Comparison of ENCODE assay signal across 15 cellular contexts in the genomic region with DNA sequence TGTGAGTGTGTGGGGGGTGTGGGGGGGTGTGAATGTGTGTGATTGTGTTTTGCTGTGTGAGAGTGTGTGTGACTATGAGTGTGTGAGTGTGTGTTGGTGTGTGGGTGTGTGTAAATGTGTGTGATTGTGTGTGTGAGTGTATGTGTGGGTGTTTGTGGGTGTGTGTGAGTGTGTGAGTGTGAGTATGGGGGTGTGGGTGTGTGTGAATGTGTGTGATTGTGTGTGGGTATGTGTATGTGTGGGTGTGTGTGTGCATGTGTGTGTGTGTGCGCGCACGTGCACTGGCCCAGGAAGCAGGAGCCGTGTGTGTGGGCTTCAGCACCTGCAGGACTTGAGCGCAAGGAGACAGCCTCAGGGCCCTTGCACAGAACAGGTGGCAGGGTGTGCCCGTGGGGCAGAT. TPM values are rescaled to one million over a fixed set of nuclear protein-coding genes. Genes with fewer than 3 reads are reported as not detected.
"Had no signal": no experiment of that assay in that cellular context is flagged by ENCODE, and none has a peak within 500 bp of the region (broad histone marks: within the 10 kb centered on the region; RNA-seq: fewer than 3 reads in every experiment).

No MANE protein-coding gene starts in this region.

RNA-seq across cellular contexts. Expression of gene GGTLC2, which starts 8.2 kb away (rescaled TPM):
- total RNA-seq: activated CD4-positive, alpha-beta T cell treated with anti-CD3 and anti-CD28 coated beads for 36 hours; bronchial epithelial cell; endothelial cell of umbilical vein; fibroblast of lung; fibroblast of villous mesenchyme; gastroesophageal sphincter; liver; natural killer cell; pancreas; sciatic nerve; SK-MEL-5; T-cell; T-helper 2 cell treated with Interferon-gamma antibody and Interleukin-4, amounts not matched to agents 100 ng/mL and 5 ng/mL, for 36 hours had no signal
- polyA plus RNA-seq: endothelial cell of umbilical vein, esophagus, fibroblast of lung, keratinocyte, liver, pancreas had no signal
